1 cellular context compared by ENCODE assay signal in the genomic region with DNA sequence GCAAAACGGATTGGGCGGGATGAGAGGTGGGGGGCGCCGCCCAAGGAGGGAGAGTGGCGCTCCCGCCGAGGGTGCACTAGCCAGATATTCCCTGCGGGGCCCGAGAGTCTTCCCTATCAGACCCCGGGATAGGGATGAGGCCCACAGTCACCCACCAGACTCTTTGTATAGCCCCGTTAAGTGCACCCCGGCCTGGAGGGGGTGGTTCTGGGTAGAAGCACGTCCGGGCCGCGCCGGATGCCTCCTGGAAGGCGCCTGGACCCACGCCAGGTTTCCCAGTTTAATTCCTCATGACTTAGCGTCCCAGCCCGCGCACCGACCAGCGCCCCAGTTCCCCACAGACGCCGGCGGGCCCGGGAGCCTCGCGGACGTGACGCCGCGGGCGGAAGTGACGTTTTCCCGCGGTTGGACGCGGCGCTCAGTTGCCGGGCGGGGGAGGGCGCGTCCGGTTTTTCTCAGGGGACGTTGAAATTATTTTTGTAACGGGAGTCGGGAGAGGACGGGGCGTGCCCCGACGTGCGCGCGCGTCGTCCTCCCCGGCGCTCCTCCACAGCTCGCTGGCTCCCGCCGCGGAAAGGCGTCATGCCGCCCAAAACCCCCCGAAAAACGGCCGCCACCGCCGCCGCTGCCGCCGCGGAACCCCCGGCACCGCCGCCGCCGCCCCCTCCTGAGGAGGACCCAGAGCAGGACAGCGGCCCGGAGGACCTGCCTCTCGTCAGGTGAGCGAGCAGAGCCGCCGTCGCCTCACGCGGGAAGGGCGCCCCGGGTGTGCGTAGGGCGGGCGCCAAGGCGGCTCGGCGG.
TF ChIP-seq lines count a peak whose summit lies in the region.

RB1 (plus strand) TSS at position 421 of the 801 bp plus-strand sequence; CDS start at position 583, 162 bp downstream.

TF ChIP-seq in GM12878, 131 proteins besides CTCF, POLR2A, EP300 and RAD21 (continued from another document and continues in another):
- TF ChIP-seq, protein P1, sequence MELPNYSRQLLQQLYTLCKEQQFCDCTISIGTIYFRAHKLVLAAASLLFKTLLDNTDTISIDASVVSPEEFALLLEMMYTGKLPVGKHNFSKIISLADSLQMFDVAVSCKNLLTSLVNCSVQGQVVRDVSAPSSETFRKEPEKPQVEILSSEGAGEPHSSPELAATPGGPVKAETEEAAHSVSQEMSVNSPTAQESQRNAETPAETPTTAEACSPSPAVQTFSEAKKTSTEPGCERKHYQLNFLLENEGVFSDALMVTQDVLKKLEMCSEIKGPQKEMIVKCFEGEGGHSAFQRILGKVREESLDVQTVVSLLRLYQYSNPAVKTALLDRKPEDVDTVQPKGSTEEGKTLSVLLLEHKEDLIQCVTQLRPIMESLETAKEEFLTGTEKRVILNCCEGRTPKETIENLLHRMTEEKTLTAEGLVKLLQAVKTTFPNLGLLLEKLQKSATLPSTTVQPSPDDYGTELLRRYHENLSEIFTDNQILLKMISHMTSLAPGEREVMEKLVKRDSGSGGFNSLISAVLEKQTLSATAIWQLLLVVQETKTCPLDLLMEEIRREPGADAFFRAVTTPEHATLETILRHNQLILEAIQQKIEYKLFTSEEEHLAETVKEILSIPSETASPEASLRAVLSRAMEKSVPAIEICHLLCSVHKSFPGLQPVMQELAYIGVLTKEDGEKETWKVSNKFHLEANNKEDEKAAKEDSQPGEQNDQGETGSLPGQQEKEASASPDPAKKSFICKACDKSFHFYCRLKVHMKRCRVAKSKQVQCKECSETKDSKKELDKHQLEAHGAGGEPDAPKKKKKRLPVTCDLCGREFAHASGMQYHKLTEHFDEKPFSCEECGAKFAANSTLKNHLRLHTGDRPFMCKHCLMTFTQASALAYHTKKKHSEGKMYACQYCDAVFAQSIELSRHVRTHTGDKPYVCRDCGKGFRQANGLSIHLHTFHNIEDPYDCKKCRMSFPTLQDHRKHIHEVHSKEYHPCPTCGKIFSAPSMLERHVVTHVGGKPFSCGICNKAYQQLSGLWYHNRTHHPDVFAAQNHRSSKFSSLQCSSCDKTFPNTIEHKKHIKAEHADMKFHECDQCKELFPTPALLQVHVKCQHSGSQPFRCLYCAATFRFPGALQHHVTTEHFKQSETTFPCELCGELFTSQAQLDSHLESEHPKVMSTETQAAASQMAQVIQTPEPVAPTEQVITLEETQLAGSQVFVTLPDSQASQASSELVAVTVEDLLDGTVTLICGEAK (IDR thresholded peaks at IDR 0.05; ENCODE audit: borderline replicate concordance): peak; percentile 79
- TF ChIP-seq, protein P2, sequence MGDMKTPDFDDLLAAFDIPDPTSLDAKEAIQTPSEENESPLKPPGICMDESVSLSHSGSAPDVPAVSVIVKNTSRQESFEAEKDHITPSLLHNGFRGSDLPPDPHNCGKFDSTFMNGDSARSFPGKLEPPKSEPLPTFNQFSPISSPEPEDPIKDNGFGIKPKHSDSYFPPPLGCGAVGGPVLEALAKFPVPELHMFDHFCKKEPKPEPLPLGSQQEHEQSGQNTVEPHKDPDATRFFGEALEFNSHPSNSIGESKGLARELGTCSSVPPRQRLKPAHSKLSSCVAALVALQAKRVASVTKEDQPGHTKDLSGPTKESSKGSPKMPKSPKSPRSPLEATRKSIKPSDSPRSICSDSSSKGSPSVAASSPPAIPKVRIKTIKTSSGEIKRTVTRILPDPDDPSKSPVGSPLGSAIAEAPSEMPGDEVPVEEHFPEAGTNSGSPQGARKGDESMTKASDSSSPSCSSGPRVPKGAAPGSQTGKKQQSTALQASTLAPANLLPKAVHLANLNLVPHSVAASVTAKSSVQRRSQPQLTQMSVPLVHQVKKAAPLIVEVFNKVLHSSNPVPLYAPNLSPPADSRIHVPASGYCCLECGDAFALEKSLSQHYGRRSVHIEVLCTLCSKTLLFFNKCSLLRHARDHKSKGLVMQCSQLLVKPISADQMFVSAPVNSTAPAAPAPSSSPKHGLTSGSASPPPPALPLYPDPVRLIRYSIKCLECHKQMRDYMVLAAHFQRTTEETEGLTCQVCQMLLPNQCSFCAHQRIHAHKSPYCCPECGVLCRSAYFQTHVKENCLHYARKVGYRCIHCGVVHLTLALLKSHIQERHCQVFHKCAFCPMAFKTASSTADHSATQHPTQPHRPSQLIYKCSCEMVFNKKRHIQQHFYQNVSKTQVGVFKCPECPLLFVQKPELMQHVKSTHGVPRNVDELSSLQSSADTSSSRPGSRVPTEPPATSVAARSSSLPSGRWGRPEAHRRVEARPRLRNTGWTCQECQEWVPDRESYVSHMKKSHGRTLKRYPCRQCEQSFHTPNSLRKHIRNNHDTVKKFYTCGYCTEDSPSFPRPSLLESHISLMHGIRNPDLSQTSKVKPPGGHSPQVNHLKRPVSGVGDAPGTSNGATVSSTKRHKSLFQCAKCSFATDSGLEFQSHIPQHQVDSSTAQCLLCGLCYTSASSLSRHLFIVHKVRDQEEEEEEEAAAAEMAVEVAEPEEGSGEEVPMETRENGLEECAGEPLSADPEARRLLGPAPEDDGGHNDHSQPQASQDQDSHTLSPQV (IDR thresholded peaks at IDR 0.05): peak; percentile 69; the same call in 1 of the 2 replicates
- no peak for TF ChIP-seq STAT3 (IDR thresholded peaks at IDR 0.05; ENCODE audit: low read depth, low read length)
- no peak for TF ChIP-seq BCL3 (IDR thresholded peaks at IDR 0.05; ENCODE audit: borderline replicate concordance, insufficient read depth, low read depth, low read length, poor library complexity, severe bottlenecking)
- TF ChIP-seq CEBPB (IDR thresholded peaks at IDR 0.05; ENCODE audit: borderline replicate concordance in 1 of 2, low read depth in 2 of 2, low read length in 2 of 2): no peak
- TF ChIP-seq, protein P3, sequence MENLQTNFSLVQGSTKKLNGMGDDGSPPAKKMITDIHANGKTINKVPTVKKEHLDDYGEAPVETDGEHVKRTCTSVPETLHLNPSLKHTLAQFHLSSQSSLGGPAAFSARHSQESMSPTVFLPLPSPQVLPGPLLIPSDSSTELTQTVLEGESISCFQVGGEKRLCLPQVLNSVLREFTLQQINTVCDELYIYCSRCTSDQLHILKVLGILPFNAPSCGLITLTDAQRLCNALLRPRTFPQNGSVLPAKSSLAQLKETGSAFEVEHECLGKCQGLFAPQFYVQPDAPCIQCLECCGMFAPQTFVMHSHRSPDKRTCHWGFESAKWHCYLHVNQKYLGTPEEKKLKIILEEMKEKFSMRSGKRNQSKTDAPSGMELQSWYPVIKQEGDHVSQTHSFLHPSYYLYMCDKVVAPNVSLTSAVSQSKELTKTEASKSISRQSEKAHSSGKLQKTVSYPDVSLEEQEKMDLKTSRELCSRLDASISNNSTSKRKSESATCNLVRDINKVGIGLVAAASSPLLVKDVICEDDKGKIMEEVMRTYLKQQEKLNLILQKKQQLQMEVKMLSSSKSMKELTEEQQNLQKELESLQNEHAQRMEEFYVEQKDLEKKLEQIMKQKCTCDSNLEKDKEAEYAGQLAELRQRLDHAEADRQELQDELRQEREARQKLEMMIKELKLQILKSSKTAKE (IDR thresholded peaks at IDR 0.05; ENCODE audit: low read depth, poor library complexity, severe bottlenecking): no peak
- TF ChIP-seq, protein P4, sequence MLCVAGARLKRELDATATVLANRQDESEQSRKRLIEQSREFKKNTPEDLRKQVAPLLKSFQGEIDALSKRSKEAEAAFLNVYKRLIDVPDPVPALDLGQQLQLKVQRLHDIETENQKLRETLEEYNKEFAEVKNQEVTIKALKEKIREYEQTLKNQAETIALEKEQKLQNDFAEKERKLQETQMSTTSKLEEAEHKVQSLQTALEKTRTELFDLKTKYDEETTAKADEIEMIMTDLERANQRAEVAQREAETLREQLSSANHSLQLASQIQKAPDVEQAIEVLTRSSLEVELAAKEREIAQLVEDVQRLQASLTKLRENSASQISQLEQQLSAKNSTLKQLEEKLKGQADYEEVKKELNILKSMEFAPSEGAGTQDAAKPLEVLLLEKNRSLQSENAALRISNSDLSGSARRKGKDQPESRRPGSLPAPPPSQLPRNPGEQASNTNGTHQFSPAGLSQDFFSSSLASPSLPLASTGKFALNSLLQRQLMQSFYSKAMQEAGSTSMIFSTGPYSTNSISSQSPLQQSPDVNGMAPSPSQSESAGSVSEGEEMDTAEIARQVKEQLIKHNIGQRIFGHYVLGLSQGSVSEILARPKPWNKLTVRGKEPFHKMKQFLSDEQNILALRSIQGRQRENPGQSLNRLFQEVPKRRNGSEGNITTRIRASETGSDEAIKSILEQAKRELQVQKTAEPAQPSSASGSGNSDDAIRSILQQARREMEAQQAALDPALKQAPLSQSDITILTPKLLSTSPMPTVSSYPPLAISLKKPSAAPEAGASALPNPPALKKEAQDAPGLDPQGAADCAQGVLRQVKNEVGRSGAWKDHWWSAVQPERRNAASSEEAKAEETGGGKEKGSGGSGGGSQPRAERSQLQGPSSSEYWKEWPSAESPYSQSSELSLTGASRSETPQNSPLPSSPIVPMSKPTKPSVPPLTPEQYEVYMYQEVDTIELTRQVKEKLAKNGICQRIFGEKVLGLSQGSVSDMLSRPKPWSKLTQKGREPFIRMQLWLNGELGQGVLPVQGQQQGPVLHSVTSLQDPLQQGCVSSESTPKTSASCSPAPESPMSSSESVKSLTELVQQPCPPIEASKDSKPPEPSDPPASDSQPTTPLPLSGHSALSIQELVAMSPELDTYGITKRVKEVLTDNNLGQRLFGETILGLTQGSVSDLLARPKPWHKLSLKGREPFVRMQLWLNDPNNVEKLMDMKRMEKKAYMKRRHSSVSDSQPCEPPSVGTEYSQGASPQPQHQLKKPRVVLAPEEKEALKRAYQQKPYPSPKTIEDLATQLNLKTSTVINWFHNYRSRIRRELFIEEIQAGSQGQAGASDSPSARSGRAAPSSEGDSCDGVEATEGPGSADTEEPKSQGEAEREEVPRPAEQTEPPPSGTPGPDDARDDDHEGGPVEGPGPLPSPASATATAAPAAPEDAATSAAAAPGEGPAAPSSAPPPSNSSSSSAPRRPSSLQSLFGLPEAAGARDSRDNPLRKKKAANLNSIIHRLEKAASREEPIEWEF (IDR thresholded peaks at IDR 0.05; ENCODE audit: insufficient replicate concordance, low read depth, low read length): no peak
- TF ChIP-seq, protein P5, sequence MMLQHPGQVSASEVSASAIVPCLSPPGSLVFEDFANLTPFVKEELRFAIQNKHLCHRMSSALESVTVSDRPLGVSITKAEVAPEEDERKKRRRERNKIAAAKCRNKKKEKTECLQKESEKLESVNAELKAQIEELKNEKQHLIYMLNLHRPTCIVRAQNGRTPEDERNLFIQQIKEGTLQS (IDR thresholded peaks at IDR 0.05; ENCODE audit: borderline replicate concordance, extremely low read depth, low read depth, low read length): no peak
- TF ChIP-seq, protein P6, sequence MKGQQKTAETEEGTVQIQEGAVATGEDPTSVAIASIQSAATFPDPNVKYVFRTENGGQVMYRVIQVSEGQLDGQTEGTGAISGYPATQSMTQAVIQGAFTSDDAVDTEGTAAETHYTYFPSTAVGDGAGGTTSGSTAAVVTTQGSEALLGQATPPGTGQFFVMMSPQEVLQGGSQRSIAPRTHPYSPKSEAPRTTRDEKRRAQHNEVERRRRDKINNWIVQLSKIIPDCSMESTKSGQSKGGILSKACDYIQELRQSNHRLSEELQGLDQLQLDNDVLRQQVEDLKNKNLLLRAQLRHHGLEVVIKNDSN (IDR thresholded peaks at IDR 0.05; ENCODE audit: borderline replicate concordance, extremely low read length, insufficient read depth, low read depth, low read length): no peak
- TF ChIP-seq TAF1 (IDR thresholded peaks at IDR 0.05; ENCODE audit: borderline replicate concordance, low read depth, low read length): peak; percentile 69; the same call in 1 of the 2 replicates
- TF ChIP-seq, protein P7, sequence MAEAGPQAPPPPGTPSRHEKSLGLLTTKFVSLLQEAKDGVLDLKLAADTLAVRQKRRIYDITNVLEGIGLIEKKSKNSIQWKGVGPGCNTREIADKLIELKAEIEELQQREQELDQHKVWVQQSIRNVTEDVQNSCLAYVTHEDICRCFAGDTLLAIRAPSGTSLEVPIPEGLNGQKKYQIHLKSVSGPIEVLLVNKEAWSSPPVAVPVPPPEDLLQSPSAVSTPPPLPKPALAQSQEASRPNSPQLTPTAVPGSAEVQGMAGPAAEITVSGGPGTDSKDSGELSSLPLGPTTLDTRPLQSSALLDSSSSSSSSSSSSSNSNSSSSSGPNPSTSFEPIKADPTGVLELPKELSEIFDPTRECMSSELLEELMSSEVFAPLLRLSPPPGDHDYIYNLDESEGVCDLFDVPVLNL (IDR thresholded peaks at IDR 0.05; ENCODE audit: low read depth, low read length): 0 out of 2 replicates have a peak, but pooled peaks have one; percentile 43
- TF ChIP-seq SRF (IDR thresholded peaks at IDR 0.05; ENCODE audit: low read depth in 2 of 2, low read length in 2 of 2): no peak
- no peak for TF ChIP-seq USF2 (IDR thresholded peaks at IDR 0.05; ENCODE audit: borderline replicate concordance, low read depth, low read length)
- TF ChIP-seq MEF2B (IDR thresholded peaks at IDR 0.05; ENCODE audit: partially characterized antibody, poor library complexity, severe bottlenecking): peak; percentile 75
- peak; percentile 21; the same call in 1 of the 2 replicates for TF ChIP-seq HCFC1 (IDR thresholded peaks at IDR 0.05; ENCODE audit: low read length)
- TF ChIP-seq, protein P8, sequence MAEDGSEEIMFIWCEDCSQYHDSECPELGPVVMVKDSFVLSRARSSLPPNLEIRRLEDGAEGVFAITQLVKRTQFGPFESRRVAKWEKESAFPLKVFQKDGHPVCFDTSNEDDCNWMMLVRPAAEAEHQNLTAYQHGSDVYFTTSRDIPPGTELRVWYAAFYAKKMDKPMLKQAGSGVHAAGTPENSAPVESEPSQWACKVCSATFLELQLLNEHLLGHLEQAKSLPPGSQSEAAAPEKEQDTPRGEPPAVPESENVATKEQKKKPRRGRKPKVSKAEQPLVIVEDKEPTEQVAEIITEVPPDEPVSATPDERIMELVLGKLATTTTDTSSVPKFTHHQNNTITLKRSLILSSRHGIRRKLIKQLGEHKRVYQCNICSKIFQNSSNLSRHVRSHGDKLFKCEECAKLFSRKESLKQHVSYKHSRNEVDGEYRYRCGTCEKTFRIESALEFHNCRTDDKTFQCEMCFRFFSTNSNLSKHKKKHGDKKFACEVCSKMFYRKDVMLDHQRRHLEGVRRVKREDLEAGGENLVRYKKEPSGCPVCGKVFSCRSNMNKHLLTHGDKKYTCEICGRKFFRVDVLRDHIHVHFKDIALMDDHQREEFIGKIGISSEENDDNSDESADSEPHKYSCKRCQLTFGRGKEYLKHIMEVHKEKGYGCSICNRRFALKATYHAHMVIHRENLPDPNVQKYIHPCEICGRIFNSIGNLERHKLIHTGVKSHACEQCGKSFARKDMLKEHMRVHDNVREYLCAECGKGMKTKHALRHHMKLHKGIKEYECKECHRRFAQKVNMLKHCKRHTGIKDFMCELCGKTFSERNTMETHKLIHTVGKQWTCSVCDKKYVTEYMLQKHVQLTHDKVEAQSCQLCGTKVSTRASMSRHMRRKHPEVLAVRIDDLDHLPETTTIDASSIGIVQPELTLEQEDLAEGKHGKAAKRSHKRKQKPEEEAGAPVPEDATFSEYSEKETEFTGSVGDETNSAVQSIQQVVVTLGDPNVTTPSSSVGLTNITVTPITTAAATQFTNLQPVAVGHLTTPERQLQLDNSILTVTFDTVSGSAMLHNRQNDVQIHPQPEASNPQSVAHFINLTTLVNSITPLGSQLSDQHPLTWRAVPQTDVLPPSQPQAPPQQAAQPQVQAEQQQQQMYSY (CRISPR knock-in tag; IDR thresholded peaks at IDR 0.05): no peak
